In genomic region chr3:108183178-108183577, GRCh38 we compare ENCODE assay signal across 22 cellular contexts. TPM values are rescaled to one million over a fixed set of nuclear protein-coding genes. Genes with fewer than 3 reads are reported as not detected.
DNase-seq lines count a peak whose midpoint lies in the region; ATAC-seq and TF ChIP-seq lines count a peak whose summit lies in the region.
"Had no signal": no experiment of that assay in that cellular context is flagged by ENCODE, and none has a peak within 500 bp of the region (broad histone marks: within the 10 kb centered on the region; RNA-seq: fewer than 3 reads in every experiment).

No MANE protein-coding gene starts in this region.

- H3K4me3 Mint-ChIP-seq in activated B cell treated with CpG ODN at 0.5 μM for 24 hours: no peak overlapping the region
- H3K4me3 Mint-ChIP-seq: mesothelial cell of epicardium, nephron, type B pancreatic cell had no signal

- peaks cover 61% of the 10 kb centered on the region for H3K36me3 Mint-ChIP-seq in activated B cell treated with CpG ODN at 0.5 μM for 24 hours (ENCODE audit: low read depth)

- no peak overlapping the region for H3K4me3 ChIP-seq in coronary artery
- H3K4me3 ChIP-seq: adrenal gland, SK-N-MC had no signal

- TF ChIP-seq CTCF in activated B cell treated with CpG ODN at 0.5 μM for 24 hours (IDR thresholded peaks at IDR 0.05): no peak
- TF ChIP-seq CTCF in coronary artery (IDR thresholded peaks at IDR 0.05): no peak

- H3K4me1 Mint-ChIP-seq in activated B cell treated with CpG ODN at 0.5 μM for 24 hours: peaks cover 37% of the 10 kb centered on the region

- intact Hi-C loops in activated B cell treated with CpG ODN at 0.5 μM for 24 hours (cut with micrococcal nuclease): loop anchor here (2.0 to 5.0 kb wide), 2 partner anchors 20 to 34 kb away; no protein-coding TSS in a partner anchor
- intact Hi-C loops in posterior vena cava (cut with DNase I): no loop called here

- peak overlapping the region; percentile 2 for H3K27ac Mint-ChIP-seq in activated B cell treated with CpG ODN at 0.5 μM for 24 hours
- H3K27ac Mint-ChIP-seq: mesothelial cell of epicardium, type B pancreatic cell had no signal

- H3K27me3 Mint-ChIP-seq in activated B cell treated with CpG ODN at 0.5 μM for 24 hours: no peaks in the 10 kb centered on the region
- H3K27me3 Mint-ChIP-seq: type B pancreatic cell had no signal

- H3K9me3 Mint-ChIP-seq in activated B cell treated with CpG ODN at 0.5 μM for 24 hours: peaks cover 4% of the 10 kb centered on the region

- DNase-seq in NCI-H1417 (lab: John Stamatoyannopoulos, UW) (peak in 2 of 3 experiments; percentile 33 to 76), NCI-H1417 treated with DMSO at 0.1 percent for 48 hours (lab: John Stamatoyannopoulos, UW) (no peak), NCI-H69 (lab: John Stamatoyannopoulos, UW) (peak; percentile 48), activated B cell treated with CpG ODN at 0.5 μM for 24 hours (no peak), renal cortical epithelial cell (ENCODE audit: low read depth) (peak; percentile 7), coronary artery (ENCODE audit: low spot score) (no peak), NCI-H2029 treated with DMSO at 0.1 percent for 48 hours (lab: John Stamatoyannopoulos, UW) (no peak), posterior vena cava (ENCODE audit: low spot score) (no peak)
- DNase-seq: 8988T; activated CD4-positive, alpha-beta T cell treated with anti-CD3 and anti-CD28 coated beads for 48 hours; activated effector memory CD4-positive, alpha-beta T cell treated with anti-CD3 and anti-CD28 coated beads, Interleukin-2, amount 50 U/mL, for 16 hours; adrenal gland; Karpas-422; left cardiac atrium; NCI-H187 treated with DMSO at 0.1 percent for 48 hours; NCI-H82; stimulated activated naive CD8-positive, alpha-beta T cell treated with anti-CD3 and anti-CD28 coated beads, Interleukin-15, Interleukin-2, amounts not matched to agents 100 U/mL and 50 U/mL, for 24 hours had no signal

- POLR2A ChIA-PET in activated B cell treated with CpG ODN at 0.5 μM for 24 hours (lab: Charles Lee): no interaction called here

- CTCF ChIA-PET in activated B cell treated with CpG ODN at 0.5 μM for 24 hours (lab: Charles Lee): no interaction called here

- no peak overlapping the region for H3K27ac ChIP-seq in coronary artery
- H3K27ac ChIP-seq: adrenal gland, parathyroid adenoma, SK-N-MC had no signal

- no peak for ATAC-seq in activated B cell treated with CpG ODN at 0.5 μM for 24 hours (ENCODE audit: low read depth)
- ATAC-seq: left cardiac atrium; stimulated activated naive CD8-positive, alpha-beta T cell treated with anti-CD3 and anti-CD28 coated beads, Interleukin-15, Interleukin-2, amounts not matched to agents 100 U/mL and 50 U/mL, for 24 hours had no signal

RNA-seq across cellular contexts. Expression of gene IFT57, which starts 39.0 kb away (rescaled TPM):
- 63.2 and 64.9 TPM in 2 replicates for total RNA-seq in activated B cell treated with CpG ODN at 0.5 μM for 24 hours
- total RNA-seq in renal cortical epithelial cell: 58.5 and 77.2 TPM in 2 replicates
- 10 to 100 TPM; 33.6 to 53.7 TPM for total RNA-seq in posterior vena cava

Comparison
In these comparisons a context has a peak if more than half of its experiments do, and no peak if none do; other contexts are left out.
1. DNase-seq: peak in NCI-H1417 (2 of 3), NCI-H69 (single experiment) and renal cortical epithelial cell (single experiment); none in NCI-H1417 treated with DMSO at 0.1 percent for 48 hours (single experiment), activated B cell treated with CpG ODN at 0.5 μM for 24 hours (single experiment), coronary artery (single experiment), NCI-H2029 treated with DMSO at 0.1 percent for 48 hours (single experiment) and posterior vena cava (single experiment).